In the genomic region with DNA sequence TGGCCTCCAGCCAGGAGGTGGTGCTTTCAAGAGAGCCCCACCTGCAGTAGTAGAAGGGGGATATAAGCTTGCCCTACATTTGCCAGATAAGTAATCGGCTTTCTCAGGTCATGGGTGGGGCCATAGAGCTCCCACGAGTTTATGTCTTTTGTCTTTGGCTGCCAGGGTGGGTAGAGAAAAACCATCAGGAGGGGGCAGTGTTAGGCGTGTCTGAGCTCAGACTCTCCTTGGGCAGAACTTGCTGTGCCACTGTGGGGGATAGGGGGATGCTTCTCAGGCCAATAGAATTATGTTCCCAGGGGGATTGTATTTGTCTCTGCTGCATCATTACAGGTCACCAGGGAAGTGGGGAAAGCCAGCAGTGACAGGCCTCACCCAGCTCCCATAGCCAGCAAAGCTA, we compare ENCODE assay signal across 17 cellular contexts.
"Had no signal": no experiment of that assay in that cellular context is flagged by ENCODE, and none has a peak within 500 bp of the region (broad histone marks: within the 10 kb centered on the region; RNA-seq: fewer than 3 reads in every experiment).

No MANE protein-coding gene starts in this region.

- H3K36me3 ChIP-seq: gastrocnemius medialis, prostate gland, suprapubic skin had no signal

- H3K36me3 Mint-ChIP-seq: type B pancreatic cell had no signal

- H3K27ac ChIP-seq: body of pancreas, coronary artery, gastrocnemius medialis, prostate gland, suprapubic skin had no signal

- H3K9me3 ChIP-seq: body of pancreas, prostate gland had no signal

- H3K27me3 ChIP-seq: body of pancreas, suprapubic skin had no signal

- ATAC-seq: activated naive CD4-positive, alpha-beta T cell treated with anti-CD3 and anti-CD28 coated beads, Interleukin-2, amount 50 U/mL, for 72 hours; body of pancreas; gastrocnemius medialis; left ventricle myocardium superior; sciatic nerve had no signal

- H3K27ac Mint-ChIP-seq: nephron progenitor cell, type B pancreatic cell had no signal

- H3K4me1 ChIP-seq: body of pancreas, gastrocnemius medialis, prostate gland, suprapubic skin had no signal

- DNase-seq: activated effector memory CD4-positive, alpha-beta T cell treated with anti-CD3 and anti-CD28 coated beads, Interleukin-2, amount 50 U/mL, for 16 hours; activated T-cell treated with anti-CD3 and anti-CD28 coated beads, Interleukin-2, amount 50 U/mL, for 1 hour; amniotic stem cell; body of pancreas; central memory CD4-positive, alpha-beta T cell; effector CD4-positive, alpha-beta T cell; gastrocnemius medialis; left ventricle myocardium superior; nephron progenitor cell; stimulated activated CD4-positive, alpha-beta T cell treated with anti-CD3 and anti-CD28 coated beads, Interleukin-2, amount 100 ng/mL, for 24 hours; stimulated activated naive CD4-positive, alpha-beta T cell treated with Interleukin-2 at 50 U/mL for 16 hours had no signal

- H3K4me3 Mint-ChIP-seq: nephron progenitor cell, type B pancreatic cell had no signal

- H3K4me3 ChIP-seq: body of pancreas, coronary artery, gastrocnemius medialis, prostate gland, suprapubic skin had no signal
